Comparison of ENCODE assay signal across 38 cellular contexts in the genomic region with DNA sequence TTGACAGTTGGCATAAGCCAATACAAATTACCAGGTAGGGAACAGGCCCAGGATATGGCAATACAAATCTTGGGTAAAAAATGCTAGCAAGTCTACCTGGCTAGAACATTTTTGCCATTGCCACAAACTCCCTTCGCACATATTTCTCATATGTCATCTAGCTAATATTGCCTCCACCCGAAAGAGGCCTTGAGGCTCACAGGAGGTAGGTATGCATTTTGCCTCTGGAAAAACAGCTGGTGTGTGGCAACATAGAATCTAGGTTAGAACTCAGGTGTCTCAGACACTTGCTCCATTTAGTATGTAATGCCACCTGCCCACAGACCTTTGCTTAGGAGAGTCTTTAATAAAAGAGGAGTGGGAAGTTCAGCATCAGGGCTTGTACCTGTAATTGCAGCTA.
"Had no signal": no experiment of that assay in that cellular context is flagged by ENCODE, and none has a peak within 500 bp of the region (broad histone marks: within the 10 kb centered on the region; RNA-seq: fewer than 3 reads in every experiment).

No MANE protein-coding gene starts in this region.

- H3K4me3 Mint-ChIP-seq: activated naive CD4-positive, alpha-beta T cell treated with anti-CD3 and anti-CD28 coated beads for 36 hours; activated naive CD4-positive, alpha-beta T cell treated with anti-CD3 and anti-CD28 coated beads, Interleukin-2, amount 10 ng/mL, durations not matched to agents 7 days and 5 days; activated naive CD4-positive, alpha-beta T cell treated with anti-CD3 and anti-CD28 coated beads, Interleukin-2, amount 50 U/mL, for 24 hours; activated naive CD8-positive, alpha-beta T cell; activated naive CD8-positive, alpha-beta T cell treated with anti-CD3 and anti-CD28 coated beads for 36 hours; activated naive CD8-positive, alpha-beta T cell treated with anti-CD3 and anti-CD28 coated beads, Interleukin-2, amount 10 ng/mL, durations not matched to agents 7 days and 5 days; activated naive CD8-positive, alpha-beta T cell treated with anti-CD3 and anti-CD28 coated beads, Interleukin-2, amount 50 U/mL, for 24 hours; activated T-cell treated with anti-CD3 and anti-CD28 coated beads, Interleukin-2, amount 50 U/mL, for 24 hours; activated T-cell treated with anti-CD3 and anti-CD28 coated beads, Interleukin-2, amount 50 U/mL, for 4 hours; activated T-cell treated with anti-CD3 and anti-CD28 coated beads, Interleukin-2, amount 50 U/mL, for 72 hours; activated T-helper 1 cell treated with anti-CD3 and anti-CD28 coated beads, Interleukin-12 subunit alpha, Interleukin-12 subunit beta, Interleukin-2, Interleukin-4 antibody, amounts not matched to agents 30 ng/mL and 10 ng/mL and 1 ng/mL, durations not matched to agents 14 hours and 24 hours and 36 hours; activated T-helper 17 cell treated with anti-CD3 and anti-CD28 coated beads, Interleukin-2, amount 50 U/mL, for 72 hours; brain; central memory CD8-positive, alpha-beta T cell had no signal

- H3K4me3 ChIP-seq: adrenal gland, ascending aorta, body of pancreas, breast epithelium, cardiac muscle cell had no signal

- H3K36me3 ChIP-seq: adrenal gland, ascending aorta, brain microvascular endothelial cell, breast epithelium, cardiac muscle cell had no signal

- H3K9me3 ChIP-seq: adrenal gland, ascending aorta, body of pancreas, breast epithelium had no signal

- DNase-seq: activated effector memory CD4-positive, alpha-beta T cell treated with anti-CD3 and anti-CD28 coated beads, Interleukin-2, amount 50 U/mL, for 16 hours; activated effector memory CD4-positive, alpha-beta T cell treated with Interleukin-2 at 50 U/mL for 16 hours; activated gamma-delta T cell; activated gamma-delta T cell treated with Interleukin-2 at 50 U/mL for 16 hours; activated naive CD4-positive, alpha-beta T cell; activated naive CD4-positive, alpha-beta T cell treated with anti-CD3 and anti-CD28 coated beads for 36 hours; activated naive CD4-positive, alpha-beta T cell treated with anti-CD3 and anti-CD28 coated beads, Interleukin-2, amount 10 ng/mL, durations not matched to agents 7 days and 5 days; activated naive CD4-positive, alpha-beta T cell treated with anti-CD3 and anti-CD28 coated beads, Interleukin-2, amount 50 U/mL, for 16 hours; activated naive CD4-positive, alpha-beta T cell treated with Interleukin-2 at 50 U/mL for 16 hours; activated naive CD8-positive, alpha-beta T cell treated with anti-CD3 and anti-CD28 coated beads for 36 hours; activated naive CD8-positive, alpha-beta T cell treated with anti-CD3 and anti-CD28 coated beads, Interleukin-2, amount 10 ng/mL, durations not matched to agents 7 days and 5 days; activated naive CD8-positive, alpha-beta T cell treated with anti-CD3 and anti-CD28 coated beads, Interleukin-2, amount 50 U/mL, for 24 hours; activated T-cell treated with anti-CD3 and anti-CD28 coated beads, Interleukin-2, amount 50 U/mL, for 1 hour; activated T-cell treated with anti-CD3 and anti-CD28 coated beads, Interleukin-2, amount 50 U/mL, for 24 hours; activated T-cell treated with anti-CD3 and anti-CD28 coated beads, Interleukin-2, amount 50 U/mL, for 4 hours; activated T-cell treated with anti-CD3 and anti-CD28 coated beads, Interleukin-2, amount 50 U/mL, for 48 hours; activated T-cell treated with anti-CD3 and anti-CD28 coated beads, Interleukin-2, amount 50 U/mL, for 72 hours; adrenal gland; amniotic stem cell; amygdala; anterior cingulate cortex; aorta; body of pancreas; brain microvascular endothelial cell; caudate nucleus; central memory CD4-positive, alpha-beta T cell; cerebellar nuclear complex had no signal

- H3K27ac ChIP-seq: adrenal gland, ascending aorta, body of pancreas, brain microvascular endothelial cell, breast epithelium, cardiac muscle cell had no signal

- H3K27ac Mint-ChIP-seq: activated naive CD4-positive, alpha-beta T cell treated with anti-CD3 and anti-CD28 coated beads for 36 hours; activated naive CD4-positive, alpha-beta T cell treated with anti-CD3 and anti-CD28 coated beads, Interleukin-2, amount 10 ng/mL, durations not matched to agents 7 days and 5 days; activated naive CD4-positive, alpha-beta T cell treated with anti-CD3 and anti-CD28 coated beads, Interleukin-2, amount 50 U/mL, for 24 hours; activated naive CD4-positive, alpha-beta T cell treated with anti-CD3 and anti-CD28 coated beads, Interleukin-2, amount 50 U/mL, for 72 hours; activated naive CD8-positive, alpha-beta T cell; activated naive CD8-positive, alpha-beta T cell treated with anti-CD3 and anti-CD28 coated beads for 36 hours; activated naive CD8-positive, alpha-beta T cell treated with anti-CD3 and anti-CD28 coated beads, Interleukin-2, amount 10 ng/mL, durations not matched to agents 7 days and 5 days; activated naive CD8-positive, alpha-beta T cell treated with anti-CD3 and anti-CD28 coated beads, Interleukin-2, amount 50 U/mL, for 24 hours; activated T-cell treated with anti-CD3 and anti-CD28 coated beads, Interleukin-2, amount 50 U/mL, for 24 hours; activated T-cell treated with anti-CD3 and anti-CD28 coated beads, Interleukin-2, amount 50 U/mL, for 72 hours; activated T-helper 1 cell treated with anti-CD3 and anti-CD28 coated beads, Interleukin-12 subunit alpha, Interleukin-12 subunit beta, Interleukin-2, Interleukin-4 antibody, amounts not matched to agents 30 ng/mL and 10 ng/mL and 1 ng/mL, durations not matched to agents 14 hours and 24 hours and 36 hours; activated T-helper 17 cell treated with anti-CD3 and anti-CD28 coated beads, Interleukin-2, amount 50 U/mL, for 72 hours; activated T-helper 2 cell treated with anti-CD3 and anti-CD28 coated beads, Interferon-gamma antibody, Interleukin-2, Interleukin-4, amounts not matched to agents 10 μg/mL and 5 μg/mL and 100 μg/mL, durations not matched to agents 14 hours and 24 hours and 36 hours; brain had no signal

- H3K27me3 ChIP-seq: adrenal gland, ascending aorta, body of pancreas, brain microvascular endothelial cell, breast epithelium, cardiac muscle cell had no signal

- H3K9me3 Mint-ChIP-seq: activated naive CD4-positive, alpha-beta T cell treated with anti-CD3 and anti-CD28 coated beads for 36 hours; activated naive CD4-positive, alpha-beta T cell treated with anti-CD3 and anti-CD28 coated beads, Interleukin-2, amount 10 ng/mL, durations not matched to agents 7 days and 5 days; activated naive CD4-positive, alpha-beta T cell treated with anti-CD3 and anti-CD28 coated beads, Interleukin-2, amount 50 U/mL, for 24 hours; activated naive CD8-positive, alpha-beta T cell treated with anti-CD3 and anti-CD28 coated beads for 36 hours; activated naive CD8-positive, alpha-beta T cell treated with anti-CD3 and anti-CD28 coated beads, Interleukin-2, amount 10 ng/mL, durations not matched to agents 7 days and 5 days; activated naive CD8-positive, alpha-beta T cell treated with anti-CD3 and anti-CD28 coated beads, Interleukin-2, amount 50 U/mL, for 24 hours; activated T-cell treated with anti-CD3 and anti-CD28 coated beads, Interleukin-2, amount 50 U/mL, for 24 hours; activated T-cell treated with anti-CD3 and anti-CD28 coated beads, Interleukin-2, amount 50 U/mL, for 4 hours; activated T-helper 1 cell treated with anti-CD3 and anti-CD28 coated beads, Interleukin-12 subunit alpha, Interleukin-12 subunit beta, Interleukin-2, Interleukin-4 antibody, amounts not matched to agents 30 ng/mL and 10 ng/mL and 1 ng/mL, durations not matched to agents 14 hours and 24 hours and 36 hours; activated T-helper 17 cell treated with anti-CD3 and anti-CD28 coated beads, Interleukin-2, amount 50 U/mL, for 72 hours; activated T-helper 2 cell treated with anti-CD3 and anti-CD28 coated beads, Interferon-gamma antibody, Interleukin-2, Interleukin-4, amounts not matched to agents 10 μg/mL and 5 μg/mL and 100 μg/mL, durations not matched to agents 14 hours and 24 hours and 36 hours; central memory CD8-positive, alpha-beta T cell had no signal

- H3K4me1 Mint-ChIP-seq: activated naive CD4-positive, alpha-beta T cell treated with anti-CD3 and anti-CD28 coated beads, Interleukin-2, amount 10 ng/mL, durations not matched to agents 7 days and 5 days; activated naive CD4-positive, alpha-beta T cell treated with anti-CD3 and anti-CD28 coated beads, Interleukin-2, amount 50 U/mL, for 24 hours; activated naive CD8-positive, alpha-beta T cell treated with anti-CD3 and anti-CD28 coated beads for 36 hours; activated naive CD8-positive, alpha-beta T cell treated with anti-CD3 and anti-CD28 coated beads, Interleukin-2, amount 10 ng/mL, durations not matched to agents 7 days and 5 days; activated naive CD8-positive, alpha-beta T cell treated with anti-CD3 and anti-CD28 coated beads, Interleukin-2, amount 50 U/mL, for 24 hours; activated T-helper 17 cell treated with anti-CD3 and anti-CD28 coated beads, Interleukin-2, amount 50 U/mL, for 72 hours; brain; central memory CD8-positive, alpha-beta T cell had no signal

- H3K27me3 Mint-ChIP-seq: activated naive CD4-positive, alpha-beta T cell treated with anti-CD3 and anti-CD28 coated beads, Interleukin-2, amount 50 U/mL, for 24 hours; activated T-cell treated with anti-CD3 and anti-CD28 coated beads, Interleukin-2, amount 50 U/mL, for 24 hours; activated T-helper 17 cell treated with anti-CD3 and anti-CD28 coated beads, Interleukin-2, amount 50 U/mL, for 72 hours; central memory CD8-positive, alpha-beta T cell had no signal

- H3K4me1 ChIP-seq: adrenal gland, ascending aorta, body of pancreas, breast epithelium had no signal

- H3K36me3 Mint-ChIP-seq: activated naive CD4-positive, alpha-beta T cell treated with anti-CD3 and anti-CD28 coated beads, Interleukin-2, amount 10 ng/mL, durations not matched to agents 7 days and 5 days; activated naive CD4-positive, alpha-beta T cell treated with anti-CD3 and anti-CD28 coated beads, Interleukin-2, amount 50 U/mL, for 24 hours; activated naive CD4-positive, alpha-beta T cell treated with anti-CD3 and anti-CD28 coated beads, Interleukin-2, amount 50 U/mL, for 72 hours; activated naive CD8-positive, alpha-beta T cell treated with anti-CD3 and anti-CD28 coated beads for 36 hours; activated naive CD8-positive, alpha-beta T cell treated with anti-CD3 and anti-CD28 coated beads, Interleukin-2, amount 10 ng/mL, durations not matched to agents 7 days and 5 days; brain had no signal
